ENCODE assay signal across 9 cellular contexts in the genomic region with DNA sequence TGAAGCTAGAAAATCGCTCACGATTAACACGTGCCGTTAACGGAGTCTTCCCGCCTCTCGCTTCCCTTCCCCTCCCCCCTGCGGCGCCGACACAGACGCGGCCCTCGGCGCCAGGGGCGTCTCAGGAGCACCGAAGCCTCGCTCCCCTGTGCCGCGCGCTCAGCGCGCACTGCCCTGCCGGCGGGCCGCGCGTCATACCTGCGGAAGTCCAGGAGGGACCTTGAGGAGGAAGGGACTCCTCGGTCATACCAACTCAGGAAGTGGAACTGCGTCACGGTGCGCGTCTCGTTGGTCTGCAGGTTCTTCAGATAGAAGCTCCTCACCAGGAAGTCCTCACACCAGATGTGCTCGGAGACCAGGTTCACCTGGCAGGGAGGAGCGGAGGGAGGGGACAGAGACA.
DNase-seq lines count a peak whose midpoint lies in the region; ATAC-seq and TF ChIP-seq lines count a peak whose summit lies in the region.
"Had no signal": no experiment of that assay in that cellular context is flagged by ENCODE, and none has a peak within 500 bp of the region (broad histone marks: within the 10 kb centered on the region; RNA-seq: fewer than 3 reads in every experiment).

No MANE protein-coding gene starts in this region.

- H3K27ac Mint-ChIP-seq in WTC11: no peak overlapping the region
- H3K27ac Mint-ChIP-seq in neural progenitor cell: peak overlapping the region; percentile 37

- TF ChIP-seq POLR2A in transverse colon (IDR thresholded peaks at IDR 0.05): peak; percentile 33

- POLR2A ChIA-PET in WTC11 (lab: Charles Lee): no interaction called here

- no peak overlapping the region for H3K4me3 ChIP-seq in neural progenitor cell
- H3K4me3 ChIP-seq in transverse colon: peak overlapping the region in 1 of 4 donors; percentile 23
- H3K4me3 ChIP-seq: GM12878 had no signal

- peaks cover 3% of the 10 kb centered on the region for H3K4me1 ChIP-seq in neural progenitor cell
- H3K4me1 ChIP-seq in transverse colon: peaks cover 0 to 17% (median 7%) of the 10 kb centered on the region in 4 donors

- H3K36me3 Mint-ChIP-seq in WTC11 (no peaks in the 10 kb centered on the region), neural progenitor cell (peaks cover 58% of the 10 kb centered on the region)

- WGBS in transverse colon (ENCODE audit: low coverage in 1 of 2), 2 donors: 79 to 80% methylated on average over 17 to 36 of the region's 36 CpGs

- no peaks in the 10 kb centered on the region for H3K4me1 Mint-ChIP-seq in WTC11
- H3K4me1 Mint-ChIP-seq in neural progenitor cell: peaks cover 32% of the 10 kb centered on the region

- H3K27me3 ChIP-seq in neural progenitor cell (peaks cover 58% of the 10 kb centered on the region), transverse colon (peaks cover 15% of the 10 kb centered on the region)

- 0 out of 2 replicates have a peak, but pooled peaks cover 3% of the 10 kb centered on the region for H3K9me3 Mint-ChIP-seq in WTC11
- no peaks in the 10 kb centered on the region for H3K9me3 Mint-ChIP-seq in neural progenitor cell

- no peak overlapping the region for H2AFZ ChIP-seq in neural progenitor cell (replicated peaks)

- CTCF ChIA-PET in WTC11 (lab: Charles Lee): interaction anchor here (1.3 kb wide), 1 partner anchor 102 kb away, joined by 5 read pairs; no protein-coding TSS in a partner anchor

- no peak for TF ChIP-seq EP300 in transverse colon (IDR thresholded peaks at IDR 0.05; ENCODE audit: low read depth)

- TF ChIP-seq CTCF in WTC11 (IDR thresholded peaks at IDR 0.05) (no peak), neural progenitor cell (IDR thresholded peaks at IDR 0.05) (no peak), transverse colon (IDR thresholded peaks at IDR 0.05) (no peak)

- H3K79me2 ChIP-seq in neural progenitor cell (ENCODE audit: low read depth): no peaks in the 10 kb centered on the region

- H4K20me1 ChIP-seq in neural progenitor cell (ENCODE audit: low read depth): no peaks in the 10 kb centered on the region

- peak; percentile 13 for DNase-seq in WTC11 (ENCODE audit: low spot score)
- peak; percentile 42 for DNase-seq in activated effector memory CD4-positive, alpha-beta T cell treated with Interleukin-2 at 50 U/mL for 16 hours
- DNase-seq in neural progenitor cell (ENCODE audit: low spot score): no peak
- peak; percentile 56 for DNase-seq in transverse colon
- no peak for DNase-seq in middle frontal gyrus (ENCODE audit: extremely low spot score, low spot score)
- no peak for DNase-seq in foreskin melanocyte
- DNase-seq in anterior cingulate cortex (lab: John Stamatoyannopoulos, UW): no peak
- DNase-seq: NCI-H1417 treated with DMSO at 0.1 percent for 48 hours had no signal

- H3K9ac ChIP-seq in neural progenitor cell: no peak overlapping the region

- in situ Hi-C loops in transverse colon (cut with MboI; ENCODE audit: low pct_ligation_motif_present in 1 of 4, low pct_unique_long_range_greater_than_20kb in 1 of 4, low sequenced_read_pairs in 3 of 4): no loop called here

- ATAC-seq in WTC11: no peak
- ATAC-seq: GM12878 had no signal

- no peaks in the 10 kb centered on the region for H3F3A ChIP-seq in neural progenitor cell (ENCODE audit: low read depth)

- H3K4me2 ChIP-seq in neural progenitor cell: no peak overlapping the region

- intact Hi-C loops in transverse colon (cut with DNase I; ENCODE audit: low total_unique reads): no loop called here

- 0 out of 2 replicates have a peak overlapping the region, but pooled peaks have one; percentile 17 for H3K4me3 Mint-ChIP-seq in WTC11
- no peak overlapping the region for H3K4me3 Mint-ChIP-seq in neural progenitor cell

- H3K9me3 ChIP-seq in neural progenitor cell (ENCODE audit: low read depth) (no peaks in the 10 kb centered on the region), transverse colon (no peaks in the 10 kb centered on the region)

- H3K27ac ChIP-seq in neural progenitor cell (no peak overlapping the region), transverse colon (no peak overlapping the region)

- peaks cover 64% of the 10 kb centered on the region for H3K27me3 Mint-ChIP-seq in WTC11 (ENCODE audit: low read depth)
- peaks cover 3% of the 10 kb centered on the region for H3K27me3 Mint-ChIP-seq in neural progenitor cell (ENCODE audit: insufficient read depth, low read depth)

- H3K36me3 ChIP-seq in neural progenitor cell (no peaks in the 10 kb centered on the region), transverse colon (no peaks in the 10 kb centered on the region)

TF ChIP-seq in WTC11, 78 proteins besides CTCF, POLR2A, EP300 and RAD21:
- TF ChIP-seq KAT7 (CRISPR knock-in tag; IDR thresholded peaks at IDR 0.05; ENCODE audit: borderline replicate concordance) (no peak), MYBL2 (CRISPR knock-in tag; IDR thresholded peaks at IDR 0.05) (no peak)
TF ChIP-seq in WTC11: peak in this region for 0.

Comparison
In these comparisons a context has a peak if more than half of its experiments do, and no peak if none do; other contexts are left out.
1. DNase-seq: peak in WTC11 (single experiment), activated effector memory CD4-positive, alpha-beta T cell treated with Interleukin-2 at 50 U/mL for 16 hours (single experiment) and transverse colon (single experiment); none in neural progenitor cell (single experiment), middle frontal gyrus (single experiment), foreskin melanocyte (single experiment) and anterior cingulate cortex (0 of 58).